ENCODE assay signal across 1 cellular context in the genomic region with DNA sequence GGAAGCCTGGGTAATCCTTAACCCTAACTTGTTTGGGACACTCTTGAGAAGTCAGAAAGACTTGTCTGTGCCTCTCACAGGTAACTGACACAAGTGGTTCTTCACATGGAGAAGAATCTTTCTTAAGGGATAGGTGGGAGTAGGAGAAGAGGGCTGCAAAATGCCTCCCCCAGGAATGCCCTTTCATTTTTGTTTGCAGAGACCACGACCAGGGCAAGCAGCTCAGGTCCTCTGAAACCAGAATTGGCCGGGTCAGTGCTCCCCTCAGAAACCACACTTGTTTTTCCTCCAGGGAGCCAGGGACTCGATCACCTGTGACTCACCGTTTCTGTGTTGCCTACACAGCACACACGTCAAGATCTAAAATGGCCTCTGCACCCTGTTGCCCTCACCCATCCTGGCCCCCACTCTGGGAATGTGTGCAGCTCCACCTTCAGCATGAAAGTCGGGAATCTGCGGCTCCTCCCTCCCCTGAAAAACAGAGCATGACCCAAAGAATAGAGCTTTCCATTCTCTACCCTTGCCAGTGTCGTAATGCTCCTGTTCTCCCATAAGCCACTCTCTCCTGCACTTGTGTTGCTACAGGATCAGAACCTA.
A peak's percentile ranks its signal among the peaks of the same experiment; 100 is the strongest.
TF ChIP-seq lines count a peak whose summit lies in the region.

No MANE protein-coding gene starts in this region.

TF ChIP-seq in HepG2, 621 proteins besides CTCF, POLR2A, EP300 and RAD21 (continued from another document and continues in another):
- no peak for TF ChIP-seq TIGD3 (CRISPR knock-in tag; IDR thresholded peaks at IDR 0.05; ENCODE audit: borderline replicate concordance)
- TF ChIP-seq, protein P1, sequence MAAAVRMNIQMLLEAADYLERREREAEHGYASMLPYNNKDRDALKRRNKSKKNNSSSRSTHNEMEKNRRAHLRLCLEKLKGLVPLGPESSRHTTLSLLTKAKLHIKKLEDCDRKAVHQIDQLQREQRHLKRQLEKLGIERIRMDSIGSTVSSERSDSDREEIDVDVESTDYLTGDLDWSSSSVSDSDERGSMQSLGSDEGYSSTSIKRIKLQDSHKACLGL (CRISPR knock-in tag; IDR thresholded peaks at IDR 0.05), result peak; percentile 12; the same call in 1 of the 2 replicates
- no peak for TF ChIP-seq ZNF225 (CRISPR knock-in tag; IDR thresholded peaks at IDR 0.05)
- no peak for TF ChIP-seq NFE2 (CRISPR knock-in tag; IDR thresholded peaks at IDR 0.05)
- no peak for TF ChIP-seq ZNF382 (CRISPR knock-in tag; IDR thresholded peaks at IDR 0.05; ENCODE audit: borderline replicate concordance)
- no peak for TF ChIP-seq ELF1 (CRISPR knock-in tag; IDR thresholded peaks at IDR 0.05)
- TF ChIP-seq, protein P2, sequence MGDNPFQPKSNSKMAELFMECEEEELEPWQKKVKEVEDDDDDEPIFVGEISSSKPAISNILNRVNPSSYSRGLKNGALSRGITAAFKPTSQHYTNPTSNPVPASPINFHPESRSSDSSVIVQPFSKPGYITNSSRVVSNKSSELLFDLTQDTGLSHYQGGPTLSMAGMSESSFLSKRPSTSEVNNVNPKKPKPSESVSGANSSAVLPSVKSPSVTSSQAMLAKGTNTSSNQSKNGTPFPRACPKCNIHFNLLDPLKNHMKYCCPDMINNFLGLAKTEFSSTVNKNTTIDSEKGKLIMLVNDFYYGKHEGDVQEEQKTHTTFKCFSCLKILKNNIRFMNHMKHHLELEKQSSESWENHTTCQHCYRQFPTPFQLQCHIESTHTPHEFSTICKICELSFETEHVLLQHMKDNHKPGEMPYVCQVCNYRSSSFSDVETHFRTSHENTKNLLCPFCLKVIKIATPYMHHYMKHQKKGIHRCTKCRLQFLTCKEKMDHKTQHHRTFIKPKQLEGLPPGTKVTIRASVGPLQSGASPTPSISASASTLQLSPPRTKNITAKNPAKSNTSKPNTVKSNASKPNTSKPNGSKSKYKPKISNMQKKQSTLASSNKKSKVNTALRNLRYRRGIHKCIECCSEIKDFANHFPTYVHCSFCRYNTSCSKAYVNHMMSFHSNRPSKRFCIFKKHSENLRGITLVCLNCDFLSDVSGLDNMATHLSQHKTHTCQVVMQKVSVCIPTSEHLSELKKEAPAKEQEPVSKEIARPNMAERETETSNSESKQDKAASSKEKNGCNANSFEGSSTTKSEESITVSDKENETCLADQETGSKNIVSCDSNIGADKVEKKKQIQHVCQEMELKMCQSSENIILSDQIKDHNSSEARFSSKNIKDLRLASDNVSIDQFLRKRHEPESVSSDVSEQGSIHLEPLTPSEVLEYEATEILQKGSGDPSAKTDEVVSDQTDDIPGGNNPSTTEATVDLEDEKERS (CRISPR knock-in tag; IDR thresholded peaks at IDR 0.05), result peak; percentile 57; the same call in 1 of the 2 replicates
- TF ChIP-seq, protein P3, sequence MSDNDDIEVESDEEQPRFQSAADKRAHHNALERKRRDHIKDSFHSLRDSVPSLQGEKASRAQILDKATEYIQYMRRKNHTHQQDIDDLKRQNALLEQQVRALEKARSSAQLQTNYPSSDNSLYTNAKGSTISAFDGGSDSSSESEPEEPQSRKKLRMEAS (IDR thresholded peaks at IDR 0.05), result peak; percentile 90
- no peak for TF ChIP-seq FOXC1 (CRISPR knock-in tag; IDR thresholded peaks at IDR 0.05; ENCODE audit: borderline replicate concordance)
- no peak for TF ChIP-seq ZNF446 (CRISPR knock-in tag; IDR thresholded peaks at IDR 0.05)
- TF ChIP-seq TEAD2 (CRISPR knock-in tag; IDR thresholded peaks at IDR 0.05), result peak; percentile 76; the same call in 1 of the 2 replicates
- TF ChIP-seq, protein P4, sequence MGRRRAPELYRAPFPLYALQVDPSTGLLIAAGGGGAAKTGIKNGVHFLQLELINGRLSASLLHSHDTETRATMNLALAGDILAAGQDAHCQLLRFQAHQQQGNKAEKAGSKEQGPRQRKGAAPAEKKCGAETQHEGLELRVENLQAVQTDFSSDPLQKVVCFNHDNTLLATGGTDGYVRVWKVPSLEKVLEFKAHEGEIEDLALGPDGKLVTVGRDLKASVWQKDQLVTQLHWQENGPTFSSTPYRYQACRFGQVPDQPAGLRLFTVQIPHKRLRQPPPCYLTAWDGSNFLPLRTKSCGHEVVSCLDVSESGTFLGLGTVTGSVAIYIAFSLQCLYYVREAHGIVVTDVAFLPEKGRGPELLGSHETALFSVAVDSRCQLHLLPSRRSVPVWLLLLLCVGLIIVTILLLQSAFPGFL (CRISPR knock-in tag; IDR thresholded peaks at IDR 0.05), result no peak
- TF ChIP-seq TEAD3 (CRISPR knock-in tag; optimal IDR thresholded peaks at IDR 0.05; ENCODE audit: borderline replicate concordance), result peak; percentile 97
- TF ChIP-seq, protein P5, sequence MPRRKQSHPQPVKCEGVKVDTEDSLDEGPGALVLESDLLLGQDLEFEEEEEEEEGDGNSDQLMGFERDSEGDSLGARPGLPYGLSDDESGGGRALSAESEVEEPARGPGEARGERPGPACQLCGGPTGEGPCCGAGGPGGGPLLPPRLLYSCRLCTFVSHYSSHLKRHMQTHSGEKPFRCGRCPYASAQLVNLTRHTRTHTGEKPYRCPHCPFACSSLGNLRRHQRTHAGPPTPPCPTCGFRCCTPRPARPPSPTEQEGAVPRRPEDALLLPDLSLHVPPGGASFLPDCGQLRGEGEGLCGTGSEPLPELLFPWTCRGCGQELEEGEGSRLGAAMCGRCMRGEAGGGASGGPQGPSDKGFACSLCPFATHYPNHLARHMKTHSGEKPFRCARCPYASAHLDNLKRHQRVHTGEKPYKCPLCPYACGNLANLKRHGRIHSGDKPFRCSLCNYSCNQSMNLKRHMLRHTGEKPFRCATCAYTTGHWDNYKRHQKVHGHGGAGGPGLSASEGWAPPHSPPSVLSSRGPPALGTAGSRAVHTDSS (CRISPR knock-in tag; conservative IDR thresholded peaks at IDR 0.05), result no peak
- TF ChIP-seq ZNF414 (CRISPR knock-in tag; IDR thresholded peaks at IDR 0.05), result no peak
- no peak for TF ChIP-seq ZNF282 (IDR thresholded peaks at IDR 0.05; ENCODE audit: partially characterized antibody)
- peak; percentile 44; the same call in 1 of the 2 replicates for TF ChIP-seq KDM6A (CRISPR knock-in tag; IDR thresholded peaks at IDR 0.05; ENCODE audit: low read depth)
- no peak for TF ChIP-seq TRIM22 (IDR thresholded peaks at IDR 0.05)
- TF ChIP-seq, protein P6, sequence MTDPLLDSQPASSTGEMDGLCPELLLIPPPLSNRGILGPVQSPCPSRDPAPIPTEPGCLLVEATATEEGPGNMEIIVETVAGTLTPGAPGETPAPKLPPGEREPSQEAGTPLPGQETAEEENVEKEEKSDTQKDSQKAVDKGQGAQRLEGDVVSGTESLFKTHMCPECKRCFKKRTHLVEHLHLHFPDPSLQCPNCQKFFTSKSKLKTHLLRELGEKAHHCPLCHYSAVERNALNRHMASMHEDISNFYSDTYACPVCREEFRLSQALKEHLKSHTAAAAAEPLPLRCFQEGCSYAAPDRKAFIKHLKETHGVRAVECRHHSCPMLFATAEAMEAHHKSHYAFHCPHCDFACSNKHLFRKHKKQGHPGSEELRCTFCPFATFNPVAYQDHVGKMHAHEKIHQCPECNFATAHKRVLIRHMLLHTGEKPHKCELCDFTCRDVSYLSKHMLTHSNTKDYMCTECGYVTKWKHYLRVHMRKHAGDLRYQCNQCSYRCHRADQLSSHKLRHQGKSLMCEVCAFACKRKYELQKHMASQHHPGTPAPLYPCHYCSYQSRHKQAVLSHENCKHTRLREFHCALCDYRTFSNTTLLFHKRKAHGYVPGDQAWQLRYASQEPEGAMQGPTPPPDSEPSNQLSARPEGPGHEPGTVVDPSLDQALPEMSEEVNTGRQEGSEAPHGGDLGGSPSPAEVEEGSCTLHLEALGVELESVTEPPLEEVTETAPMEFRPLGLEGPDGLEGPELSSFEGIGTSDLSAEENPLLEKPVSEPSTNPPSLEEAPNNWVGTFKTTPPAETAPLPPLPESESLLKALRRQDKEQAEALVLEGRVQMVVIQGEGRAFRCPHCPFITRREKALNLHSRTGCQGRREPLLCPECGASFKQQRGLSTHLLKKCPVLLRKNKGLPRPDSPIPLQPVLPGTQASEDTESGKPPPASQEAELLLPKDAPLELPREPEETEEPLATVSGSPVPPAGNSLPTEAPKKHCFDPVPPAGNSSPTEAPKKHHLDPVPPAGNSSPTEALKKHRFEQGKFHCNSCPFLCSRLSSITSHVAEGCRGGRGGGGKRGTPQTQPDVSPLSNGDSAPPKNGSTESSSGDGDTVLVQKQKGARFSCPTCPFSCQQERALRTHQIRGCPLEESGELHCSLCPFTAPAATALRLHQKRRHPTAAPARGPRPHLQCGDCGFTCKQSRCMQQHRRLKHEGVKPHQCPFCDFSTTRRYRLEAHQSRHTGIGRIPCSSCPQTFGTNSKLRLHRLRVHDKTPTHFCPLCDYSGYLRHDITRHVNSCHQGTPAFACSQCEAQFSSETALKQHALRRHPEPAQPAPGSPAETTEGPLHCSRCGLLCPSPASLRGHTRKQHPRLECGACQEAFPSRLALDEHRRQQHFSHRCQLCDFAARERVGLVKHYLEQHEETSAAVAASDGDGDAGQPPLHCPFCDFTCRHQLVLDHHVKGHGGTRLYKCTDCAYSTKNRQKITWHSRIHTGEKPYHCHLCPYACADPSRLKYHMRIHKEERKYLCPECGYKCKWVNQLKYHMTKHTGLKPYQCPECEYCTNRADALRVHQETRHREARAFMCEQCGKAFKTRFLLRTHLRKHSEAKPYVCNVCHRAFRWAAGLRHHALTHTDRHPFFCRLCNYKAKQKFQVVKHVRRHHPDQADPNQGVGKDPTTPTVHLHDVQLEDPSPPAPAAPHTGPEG (CRISPR knock-in tag; IDR thresholded peaks at IDR 0.05), result peak; percentile 36; the same call in 1 of the 2 replicates
- TF ChIP-seq GATAD2A (CRISPR knock-in tag; IDR thresholded peaks at IDR 0.05), result peak; percentile 80
- no peak for TF ChIP-seq CHCHD3 (CRISPR knock-in tag; IDR thresholded peaks at IDR 0.05)
- TF ChIP-seq ZMYM4 (CRISPR knock-in tag; IDR thresholded peaks at IDR 0.05), result peak; percentile 59
- no peak for TF ChIP-seq HNRNPK (IDR thresholded peaks at IDR 0.05; ENCODE audit: low read depth, low read length, poor library complexity, severe bottlenecking)
- no peak for TF ChIP-seq ZNF367 (CRISPR knock-in tag; IDR thresholded peaks at IDR 0.05; ENCODE audit: borderline replicate concordance)
- TF ChIP-seq, protein P7, sequence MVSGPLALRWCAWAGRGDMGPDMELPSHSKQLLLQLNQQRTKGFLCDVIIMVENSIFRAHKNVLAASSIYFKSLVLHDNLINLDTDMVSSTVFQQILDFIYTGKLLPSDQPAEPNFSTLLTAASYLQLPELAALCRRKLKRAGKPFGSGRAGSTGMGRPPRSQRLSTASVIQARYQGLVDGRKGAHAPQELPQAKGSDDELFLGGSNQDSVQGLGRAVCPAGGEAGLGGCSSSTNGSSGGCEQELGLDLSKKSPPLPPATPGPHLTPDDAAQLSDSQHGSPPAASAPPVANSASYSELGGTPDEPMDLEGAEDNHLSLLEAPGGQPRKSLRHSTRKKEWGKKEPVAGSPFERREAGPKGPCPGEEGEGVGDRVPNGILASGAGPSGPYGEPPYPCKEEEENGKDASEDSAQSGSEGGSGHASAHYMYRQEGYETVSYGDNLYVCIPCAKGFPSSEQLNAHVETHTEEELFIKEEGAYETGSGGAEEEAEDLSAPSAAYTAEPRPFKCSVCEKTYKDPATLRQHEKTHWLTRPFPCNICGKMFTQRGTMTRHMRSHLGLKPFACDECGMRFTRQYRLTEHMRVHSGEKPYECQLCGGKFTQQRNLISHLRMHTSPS (CRISPR knock-in tag; IDR thresholded peaks at IDR 0.05; ENCODE audit: low read depth), result peak; percentile 20; the same call in 1 of the 2 replicates
- no peak for TF ChIP-seq NFIB (CRISPR knock-in tag; IDR thresholded peaks at IDR 0.05; ENCODE audit: borderline replicate concordance)
- peak; percentile 35; the same call in 1 of the 2 replicates for TF ChIP-seq ZNF749 (CRISPR knock-in tag; IDR thresholded peaks at IDR 0.05; ENCODE audit: borderline replicate concordance)
- no peak for TF ChIP-seq ZC3H4 (CRISPR knock-in tag; IDR thresholded peaks at IDR 0.05; ENCODE audit: borderline replicate concordance)
- peak; percentile 77 for TF ChIP-seq SALL1 (CRISPR knock-in tag; IDR thresholded peaks at IDR 0.05)
- no peak for TF ChIP-seq ZNF737 (CRISPR knock-in tag; IDR thresholded peaks at IDR 0.05; ENCODE audit: borderline replicate concordance)
- no peak for TF ChIP-seq ZNF839 (CRISPR knock-in tag; IDR thresholded peaks at IDR 0.05; ENCODE audit: borderline replicate concordance)
- TF ChIP-seq ZNF605 (CRISPR knock-in tag; IDR thresholded peaks at IDR 0.05), result peak; percentile 86; the same call in 1 of the 2 replicates
- no peak; the same call in 1 of the 2 replicates for TF ChIP-seq ZNF264 (CRISPR knock-in tag; IDR thresholded peaks at IDR 0.05)
- TF ChIP-seq ZNF143 (CRISPR knock-in tag; IDR thresholded peaks at IDR 0.05), result peak; percentile 47
- TF ChIP-seq SNAPC5 (CRISPR knock-in tag; IDR thresholded peaks at IDR 0.05; ENCODE audit: borderline replicate concordance), result no peak
- no peak for TF ChIP-seq PLRG1 (conservative IDR thresholded peaks at IDR 0.05)
- no peak for TF ChIP-seq CBX2 (IDR thresholded peaks at IDR 0.05; ENCODE audit: low read depth, low read length)
- TF ChIP-seq CBX2 (CRISPR knock-in tag; IDR thresholded peaks at IDR 0.05; ENCODE audit: low read depth), result no peak
- peak; percentile 74; the same call in 1 of the 2 replicates for TF ChIP-seq NCOA2 (CRISPR knock-in tag; IDR thresholded peaks at IDR 0.05)
- TF ChIP-seq HDAC6 (IDR thresholded peaks at IDR 0.05; ENCODE audit: low read depth, low read length), result no peak
- TF ChIP-seq RARG (CRISPR knock-in tag; IDR thresholded peaks at IDR 0.05; ENCODE audit: low read depth), result no peak
